30 cellular contexts compared by ENCODE assay signal in the genomic region with DNA sequence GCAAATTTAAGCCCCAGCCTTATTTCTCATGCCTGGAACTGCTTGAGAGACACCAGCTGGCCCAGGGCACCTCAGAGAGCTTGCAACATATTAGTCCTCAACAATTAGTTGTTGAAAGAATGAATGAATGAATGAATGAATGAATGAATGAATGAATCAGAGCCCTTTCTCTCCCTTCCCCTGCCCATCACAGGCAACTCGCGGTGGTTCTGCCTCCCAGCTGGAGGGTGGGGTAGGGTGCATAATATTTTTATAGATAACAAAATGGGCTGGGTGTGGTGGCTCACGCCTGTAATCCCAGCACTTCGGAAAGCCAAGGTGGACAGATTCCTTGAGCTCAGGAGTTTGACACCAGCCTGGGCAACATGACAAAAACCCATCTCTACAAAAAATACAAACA.
"Had no signal": no experiment of that assay in that cellular context is flagged by ENCODE, and none has a peak within 500 bp of the region (broad histone marks: within the 10 kb centered on the region; RNA-seq: fewer than 3 reads in every experiment).

No MANE protein-coding gene starts in this region.

- H3K27ac Mint-ChIP-seq: activated CD4-positive, alpha-beta memory T cell treated with anti-CD3 and anti-CD28 coated beads, Interleukin-2, amount 10 ng/mL, durations not matched to agents 7 days and 5 days; activated CD4-positive, alpha-beta T cell treated with anti-CD3 and anti-CD28 coated beads, Interleukin-2, amount 10 ng/mL, durations not matched to agents 7 days and 5 days; activated naive CD4-positive, alpha-beta T cell treated with anti-CD3 and anti-CD28 coated beads, Interleukin-2, amount 10 ng/mL, durations not matched to agents 7 days and 5 days; activated T-helper 1 cell treated with anti-CD3 and anti-CD28 coated beads, Interleukin-12 subunit alpha, Interleukin-12 subunit beta, Interleukin-2, Interleukin-4 antibody, amounts not matched to agents 30 ng/mL and 10 ng/mL and 1 ng/mL, durations not matched to agents 14 hours and 24 hours and 36 hours; WTC11 had no signal

- H3K9me3 Mint-ChIP-seq: activated CD4-positive, alpha-beta memory T cell treated with anti-CD3 and anti-CD28 coated beads, Interleukin-2, amount 10 ng/mL, durations not matched to agents 7 days and 5 days; activated CD4-positive, alpha-beta T cell treated with anti-CD3 and anti-CD28 coated beads, Interleukin-2, amount 10 ng/mL, durations not matched to agents 7 days and 5 days; activated naive CD4-positive, alpha-beta T cell treated with anti-CD3 and anti-CD28 coated beads, Interleukin-2, amount 10 ng/mL, durations not matched to agents 7 days and 5 days; activated naive CD4-positive, alpha-beta T cell treated with anti-CD3 and anti-CD28 coated beads, Interleukin-2, amount 50 U/mL, for 72 hours; activated T-cell treated with anti-CD3 and anti-CD28 coated beads, Interleukin-2, amount 50 U/mL, for 4 hours; activated T-helper 1 cell treated with anti-CD3 and anti-CD28 coated beads, Interleukin-12 subunit alpha, Interleukin-12 subunit beta, Interleukin-2, Interleukin-4 antibody, amounts not matched to agents 30 ng/mL and 10 ng/mL and 1 ng/mL, durations not matched to agents 14 hours and 24 hours and 36 hours; WTC11 had no signal

- DNase-seq: activated CD4-positive, alpha-beta memory T cell treated with anti-CD3 and anti-CD28 coated beads, Interleukin-2, amount 10 ng/mL, durations not matched to agents 7 days and 5 days; activated CD4-positive, alpha-beta T cell treated with anti-CD3 and anti-CD28 coated beads for 1 hour; activated CD4-positive, alpha-beta T cell treated with anti-CD3 and anti-CD28 coated beads for 4 hours; activated CD4-positive, alpha-beta T cell treated with anti-CD3 and anti-CD28 coated beads, Interleukin-2, amount 10 ng/mL, durations not matched to agents 7 days and 5 days; activated CD4-positive, alpha-beta T cell treated with anti-CD3 and anti-CD28 coated beads, Interleukin-2, amount 50 U/mL, for 4 hours; activated CD8-positive, alpha-beta memory T cell treated with anti-CD3 and anti-CD28 coated beads, Interleukin-2, amount 50 U/mL, for 48 hours; activated gamma-delta T cell; activated naive CD4-positive, alpha-beta T cell; activated naive CD4-positive, alpha-beta T cell treated with anti-CD3 and anti-CD28 coated beads, Interleukin-2, amount 10 ng/mL, durations not matched to agents 7 days and 5 days; activated T-cell treated with anti-CD3 and anti-CD28 coated beads for 4 hours; activated T-cell treated with anti-CD3 and anti-CD28 coated beads, Interleukin-2, amount 50 U/mL, for 4 hours; adrenal gland; amygdala; aorta; body of pancreas; caudate nucleus; effector CD8-positive, alpha-beta T cell; foreskin fibroblast; glutamatergic neuron; heart left ventricle; T-helper 2 cell had no signal

- H3K4me3 ChIP-seq: adrenal gland, body of pancreas, heart left ventricle had no signal

- H3K27me3 ChIP-seq: adrenal gland, body of pancreas, heart left ventricle had no signal

- H3K27me3 Mint-ChIP-seq: activated CD4-positive, alpha-beta T cell treated with anti-CD3 and anti-CD28 coated beads, Interleukin-2, amount 10 ng/mL, durations not matched to agents 7 days and 5 days; activated naive CD4-positive, alpha-beta T cell treated with anti-CD3 and anti-CD28 coated beads, Interleukin-2, amount 10 ng/mL, durations not matched to agents 7 days and 5 days had no signal

- H3K4me1 ChIP-seq: body of pancreas, heart left ventricle had no signal

- FAIRE-seq: colon, endometrium, endothelial cell of umbilical vein, frontal cortex had no signal

- H3K9me3 ChIP-seq: adrenal gland, body of pancreas, heart left ventricle had no signal

- H3K36me3 ChIP-seq: adrenal gland, heart left ventricle had no signal

- H3K27ac ChIP-seq: adrenal gland, body of pancreas, heart left ventricle, VCaP had no signal

- H3K4me3 Mint-ChIP-seq: activated CD4-positive, alpha-beta memory T cell treated with anti-CD3 and anti-CD28 coated beads, Interleukin-2, amount 10 ng/mL, durations not matched to agents 7 days and 5 days; activated CD4-positive, alpha-beta T cell treated with anti-CD3 and anti-CD28 coated beads, Interleukin-2, amount 10 ng/mL, durations not matched to agents 7 days and 5 days; activated naive CD4-positive, alpha-beta T cell treated with anti-CD3 and anti-CD28 coated beads, Interleukin-2, amount 10 ng/mL, durations not matched to agents 7 days and 5 days; activated T-cell treated with anti-CD3 and anti-CD28 coated beads, Interleukin-2, amount 50 U/mL, for 4 hours; activated T-helper 1 cell treated with anti-CD3 and anti-CD28 coated beads, Interleukin-12 subunit alpha, Interleukin-12 subunit beta, Interleukin-2, Interleukin-4 antibody, amounts not matched to agents 30 ng/mL and 10 ng/mL and 1 ng/mL, durations not matched to agents 14 hours and 24 hours and 36 hours; WTC11 had no signal

- H3K36me3 Mint-ChIP-seq: activated naive CD4-positive, alpha-beta T cell treated with anti-CD3 and anti-CD28 coated beads, Interleukin-2, amount 10 ng/mL, durations not matched to agents 7 days and 5 days; activated naive CD4-positive, alpha-beta T cell treated with anti-CD3 and anti-CD28 coated beads, Interleukin-2, amount 50 U/mL, for 72 hours; WTC11 had no signal

- ATAC-seq: activated naive CD4-positive, alpha-beta T cell treated with anti-CD3 and anti-CD28 coated beads, Interleukin-2, amount 50 U/mL, for 72 hours; activated T-cell treated with anti-CD3 and anti-CD28 coated beads, Interleukin-2, amount 50 U/mL, for 4 hours; body of pancreas; esophagus mucosa; heart left ventricle; WTC11 had no signal
